ENCODE assay signal across 22 cellular contexts in the genomic region with DNA sequence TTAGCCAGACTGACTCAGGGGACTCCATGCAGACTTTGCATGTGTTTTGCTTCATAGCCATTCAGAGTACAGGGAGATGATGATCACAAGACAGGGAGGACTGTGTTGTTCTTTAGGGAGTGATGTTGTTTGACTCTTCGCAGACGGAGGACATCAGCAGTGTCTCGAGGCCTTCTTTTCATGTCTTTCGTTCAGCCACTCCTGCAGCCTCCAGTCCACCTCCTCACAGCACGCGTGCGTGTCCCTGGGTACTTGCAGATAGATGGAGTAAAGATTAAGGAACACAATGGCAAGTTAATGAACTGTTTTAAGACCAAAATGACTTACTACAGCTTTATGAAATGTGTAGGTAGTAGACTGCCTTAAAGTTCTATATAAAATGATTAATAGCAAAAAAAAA.
"Had no signal": no experiment of that assay in that cellular context is flagged by ENCODE, and none has a peak within 500 bp of the region (broad histone marks: within the 10 kb centered on the region; RNA-seq: fewer than 3 reads in every experiment).

No MANE protein-coding gene starts in this region.

- H3K9me3 Mint-ChIP-seq: activated CD4-positive, alpha-beta memory T cell treated with anti-CD3 and anti-CD28 coated beads, Interleukin-2, amount 10 ng/mL, durations not matched to agents 7 days and 5 days; immature natural killer cell; T-helper 1 cell treated with Interleukin-12 subunit alpha and Interleukin-12 subunit beta and Interleukin-4 antibody, amounts not matched to agents 30 μg/mL and 1 μg/mL, for 36 hours had no signal

- H3K27me3 Mint-ChIP-seq: activated CD4-positive, alpha-beta memory T cell treated with anti-CD3 and anti-CD28 coated beads, Interleukin-2, amount 10 ng/mL, durations not matched to agents 7 days and 5 days; activated CD4-positive, alpha-beta T cell treated with anti-CD3 and anti-CD28 coated beads, Interleukin-2, amount 10 ng/mL, durations not matched to agents 24 days and 14 days; activated naive CD8-positive, alpha-beta T cell; naive thymus-derived CD4-positive, alpha-beta T cell; progenitor cell of endocrine pancreas had no signal

- H2AFZ ChIP-seq: hepatocyte had no signal

- FAIRE-seq: bronchial epithelial cell, endometrium had no signal

- DNase-seq: activated CD4-positive, alpha-beta memory T cell treated with anti-CD3 and anti-CD28 coated beads, Interleukin-2, amount 10 ng/mL, durations not matched to agents 7 days and 5 days; activated CD4-positive, alpha-beta T cell treated with anti-CD3 and anti-CD28 coated beads, Interleukin-2, amount 10 ng/mL, durations not matched to agents 24 days and 14 days; activated gamma-delta T cell treated with Interleukin-2 at 50 U/mL for 16 hours; activated T-cell treated with anti-CD3 and anti-CD28 coated beads for 4 hours; foreskin melanocyte; immature natural killer cell; lower lobe of right lung; naive thymus-derived CD4-positive, alpha-beta T cell; retina; spleen; stimulated activated CD4-positive, alpha-beta T cell treated with anti-CD3 and anti-CD28 coated beads, Interleukin-4, amount 100 ng/mL, for 24 hours; stimulated activated naive CD4-positive, alpha-beta T cell treated with Interleukin-2 at 50 U/mL for 16 hours; upper lobe of right lung had no signal

- H3K9me3 ChIP-seq: lower lobe of right lung, spleen, upper lobe of right lung had no signal

- H3K27me3 ChIP-seq: hepatocyte, spleen, upper lobe of right lung had no signal

- ATAC-seq: activated CD4-positive, CD25-positive, alpha-beta regulatory T cell treated with anti-CD3 and anti-CD28 coated beads, Interleukin-2, amount 50 U/mL, for 24 hours; left lobe of liver; lower lobe of right lung; naive thymus-derived CD4-positive, alpha-beta T cell; upper lobe of right lung had no signal

- H3K36me3 ChIP-seq: lower lobe of right lung, upper lobe of right lung had no signal

- H3K4me3 Mint-ChIP-seq: activated CD4-positive, alpha-beta memory T cell treated with anti-CD3 and anti-CD28 coated beads, Interleukin-2, amount 10 ng/mL, durations not matched to agents 7 days and 5 days; activated CD4-positive, alpha-beta T cell treated with anti-CD3 and anti-CD28 coated beads, Interleukin-2, amount 10 ng/mL, durations not matched to agents 24 days and 14 days; activated naive CD8-positive, alpha-beta T cell; immature natural killer cell; T-helper 1 cell treated with Interleukin-12 subunit alpha and Interleukin-12 subunit beta and Interleukin-4 antibody, amounts not matched to agents 30 μg/mL and 1 μg/mL, for 36 hours had no signal

- H3K27ac ChIP-seq: coronary artery, hepatocyte, lower lobe of right lung, spleen, upper lobe of right lung had no signal

- H3K27ac Mint-ChIP-seq: activated CD4-positive, alpha-beta memory T cell treated with anti-CD3 and anti-CD28 coated beads, Interleukin-2, amount 10 ng/mL, durations not matched to agents 7 days and 5 days; activated naive CD8-positive, alpha-beta T cell; T-helper 1 cell treated with Interleukin-12 subunit alpha and Interleukin-12 subunit beta and Interleukin-4 antibody, amounts not matched to agents 30 μg/mL and 1 μg/mL, for 36 hours had no signal

- H3K4me2 ChIP-seq: hepatocyte had no signal

- H3K4me3 ChIP-seq: coronary artery, hepatocyte, lower lobe of right lung, spleen, upper lobe of right lung had no signal

- H3K36me3 Mint-ChIP-seq: activated naive CD8-positive, alpha-beta T cell; immature natural killer cell had no signal
